In genomic region chr4:111778543-111778942, GRCh38 we compare ENCODE assay signal across 14 cellular contexts.
DNase-seq lines count a peak whose midpoint lies in the region; ATAC-seq and TF ChIP-seq lines count a peak whose summit lies in the region.
"Had no signal": no experiment of that assay in that cellular context is flagged by ENCODE, and none has a peak within 500 bp of the region (broad histone marks: within the 10 kb centered on the region; RNA-seq: fewer than 3 reads in every experiment).

No MANE protein-coding gene starts in this region.

- H3K4ac ChIP-seq in H9 (ENCODE audit: low read depth, low read length), result no peak overlapping the region

- no peaks in the 10 kb centered on the region for H3K23me2 ChIP-seq in H9 (ENCODE audit: insufficient read length, low read depth, low read length, poor library complexity, severe bottlenecking)

- no peak overlapping the region for H2BK5ac ChIP-seq in H9 (ENCODE audit: insufficient read length, low read length)

- DNase-seq in AG08396 (ENCODE audit: low spot score) (peak; percentile 5), H9 (no peak), hepatocyte (ENCODE audit: low spot score) (no peak), cerebellum (ENCODE audit: low spot score) (no peak), SW 1271 (lab: John Stamatoyannopoulos, UW) (no peak)
- DNase-seq in stimulated activated CD4-positive, alpha-beta T cell treated with anti-CD3 and anti-CD28 coated beads, Interleukin-4, amount 100 ng/mL, for 4 hours, result no peak
- DNase-seq: erythroblast, nephron progenitor cell, SK-N-SH, uterus had no signal

- H3K4me1 ChIP-seq in H9 (ENCODE audit: insufficient read depth, low read length) (no peaks in the 10 kb centered on the region; the same call in 1 of the 2 replicates), hepatocyte (ENCODE audit: insufficient read depth) (peaks cover 8% of the 10 kb centered on the region)
- H3K4me1 ChIP-seq: uterus had no signal

- H3K23ac ChIP-seq in H9 (ENCODE audit: insufficient read length, low read depth, low read length), result no peak overlapping the region

- H3K56ac ChIP-seq in H9 (ENCODE audit: insufficient read length, low read depth, low read length), result no peak overlapping the region

- H3K4me3 Mint-ChIP-seq in H9, result no peak overlapping the region
- H3K4me3 Mint-ChIP-seq: activated T-helper 17 cell treated with anti-CD3 and anti-CD28 coated beads, Interleukin-2, amount 50 U/mL, for 72 hours; CD14-positive monocyte; nephron progenitor cell had no signal

- H3K9me3 ChIP-seq in H9 (ENCODE audit: control insufficient read depth, low read depth, low read length) (no peaks in the 10 kb centered on the region), hepatocyte (ENCODE audit: low read depth) (no peaks in the 10 kb centered on the region)
- H3K9me3 ChIP-seq: SK-N-SH, uterus had no signal

- H3K9ac ChIP-seq in H9 (ENCODE audit: extremely low read depth, insufficient read length, low read length), result no peak overlapping the region
- H3K9ac ChIP-seq: SK-N-SH had no signal

- H2BK12ac ChIP-seq in H9 (ENCODE audit: insufficient read length, low read depth, low read length), result no peak overlapping the region

- H3K79me1 ChIP-seq in H9 (ENCODE audit: insufficient read depth, low read depth, low read length, poor library complexity, severe bottlenecking), result no peaks in the 10 kb centered on the region

- no peak overlapping the region for H4K5ac ChIP-seq in H9 (ENCODE audit: insufficient read length, low read depth, low read length)

- H3K27me3 Mint-ChIP-seq in H9 (ENCODE audit: low read depth), result no peaks in the 10 kb centered on the region
- H3K27me3 Mint-ChIP-seq: activated T-helper 17 cell treated with anti-CD3 and anti-CD28 coated beads, Interleukin-2, amount 50 U/mL, for 72 hours had no signal

- peaks cover 0 to 6% of the 10 kb centered on the region in 2 experiments; a peak in 2 of 4 replicates for H3K4me1 Mint-ChIP-seq in H9
- H3K4me1 Mint-ChIP-seq: activated T-helper 17 cell treated with anti-CD3 and anti-CD28 coated beads, Interleukin-2, amount 50 U/mL, for 72 hours; CD14-positive monocyte had no signal

- H3K36me3 Mint-ChIP-seq in H9 (ENCODE audit: insufficient read depth in 1 of 3, low read depth in 3 of 3), result no peaks in the 10 kb centered on the region
- H3K36me3 Mint-ChIP-seq: CD14-positive monocyte had no signal

- H3K27ac ChIP-seq in H9 (ENCODE audit: insufficient read length, low read depth, low read length) (no peak overlapping the region), VCaP (no peak overlapping the region), hepatocyte (no peak overlapping the region)
- H3K27ac ChIP-seq: uterus had no signal

- no peak overlapping the region for H2BK20ac ChIP-seq in H9 (ENCODE audit: low read depth, low read length, poor library complexity, severe bottlenecking)

- no peak overlapping the region for H4K91ac ChIP-seq in H9 (ENCODE audit: insufficient read length, low read depth, low read length)

- no peak overlapping the region for H2AK5ac ChIP-seq in H9 (ENCODE audit: insufficient read length, low read length)

- H3K27ac Mint-ChIP-seq in H9, result no peak overlapping the region
- H3K27ac Mint-ChIP-seq: activated T-helper 17 cell treated with anti-CD3 and anti-CD28 coated beads, Interleukin-2, amount 50 U/mL, for 72 hours; CD14-positive monocyte; nephron progenitor cell had no signal

- H2AFZ ChIP-seq in H9 (ENCODE audit: low read length), result no peak overlapping the region
- no peak overlapping the region for H2AFZ ChIP-seq in hepatocyte

- no peaks in the 10 kb centered on the region for H3K36me3 ChIP-seq in hepatocyte (replicated peaks; ENCODE audit: insufficient read depth, low read depth)
- H3K36me3 ChIP-seq: uterus had no signal

- H3K4me2 ChIP-seq in H9 (ENCODE audit: insufficient read depth, insufficient read length, low read length) (no peak overlapping the region), hepatocyte (no peak overlapping the region)
- H3K4me2 ChIP-seq: SK-N-SH had no signal

- no peak overlapping the region for H2BK15ac ChIP-seq in H9 (ENCODE audit: low read depth, low read length)

- H3K27me3 ChIP-seq in H9 (ENCODE audit: insufficient read depth, low read length), result no peaks in the 10 kb centered on the region
- no peaks in the 10 kb centered on the region for H3K27me3 ChIP-seq in hepatocyte

- no peak overlapping the region for H4K8ac ChIP-seq in H9 (replicated peaks; ENCODE audit: insufficient read length, low read depth, low read length)

- H3K79me2 ChIP-seq in H9 (ENCODE audit: insufficient read depth, low read length) (no peaks in the 10 kb centered on the region), hepatocyte (no peaks in the 10 kb centered on the region)

- H3K18ac ChIP-seq in H9 (ENCODE audit: insufficient read length, low read depth, low read length), result no peak overlapping the region

- no peak for ATAC-seq in GM19351 (IDR thresholded peaks at IDR 0.05; ENCODE audit: unreplicated experiment)
- ATAC-seq: activated T-helper 17 cell treated with anti-CD3 and anti-CD28 coated beads, Interleukin-2, amount 50 U/mL, for 72 hours had no signal

- WGBS in H9 (ENCODE audit: extremely low coverage, insufficient read length, low lambda C conversion rate), result no CpG with 5 or more reads among the region's 1 CpG
- WGBS in hepatocyte (ENCODE audit: low lambda C conversion rate, missing lambda C conversion rate), result 55% methylated on average over 1 of the region's 1 CpG

- H3T11ph ChIP-seq in H9 (ENCODE audit: low read length), result no peak overlapping the region

- TF ChIP-seq CTCF in H9 (conservative IDR thresholded peaks at IDR 0.05), result peak; percentile 60; the same call in 2 of the 3 replicates
- peak; percentile 15; the same call in 1 of the 2 replicates for TF ChIP-seq CTCF in VCaP (conservative IDR thresholded peaks at IDR 0.05)
- TF ChIP-seq CTCF in hepatocyte (IDR thresholded peaks at IDR 0.05; ENCODE audit: poor library complexity), result peak; percentile 48

- no peak overlapping the region for H2BK120ac ChIP-seq in H9 (ENCODE audit: low read depth, low read length, poor library complexity, severe bottlenecking)

- H3K9me3 Mint-ChIP-seq in H9, result no peaks in the 10 kb centered on the region
- H3K9me3 Mint-ChIP-seq: activated T-helper 17 cell treated with anti-CD3 and anti-CD28 coated beads, Interleukin-2, amount 50 U/mL, for 72 hours; CD14-positive monocyte; nephron progenitor cell had no signal

- H4K20me1 ChIP-seq in H9 (ENCODE audit: control insufficient read depth, insufficient read depth, insufficient read length), result no peaks in the 10 kb centered on the region
- H4K20me1 ChIP-seq in hepatocyte (ENCODE audit: insufficient read depth, poor library complexity, severe bottlenecking), result no peaks in the 10 kb centered on the region

- no peaks in the 10 kb centered on the region for H3K9me2 ChIP-seq in hepatocyte (replicated peaks; ENCODE audit: insufficient read depth)
- H3K9me2 ChIP-seq: SK-N-SH had no signal

- no peak overlapping the region for H3K14ac ChIP-seq in H9 (ENCODE audit: insufficient read depth, low read length)

- no peak overlapping the region for H3K4me3 ChIP-seq in hepatocyte
- H3K4me3 ChIP-seq: uterus had no signal
